ENCODE assay signal across 7 cellular contexts in the genomic region with DNA sequence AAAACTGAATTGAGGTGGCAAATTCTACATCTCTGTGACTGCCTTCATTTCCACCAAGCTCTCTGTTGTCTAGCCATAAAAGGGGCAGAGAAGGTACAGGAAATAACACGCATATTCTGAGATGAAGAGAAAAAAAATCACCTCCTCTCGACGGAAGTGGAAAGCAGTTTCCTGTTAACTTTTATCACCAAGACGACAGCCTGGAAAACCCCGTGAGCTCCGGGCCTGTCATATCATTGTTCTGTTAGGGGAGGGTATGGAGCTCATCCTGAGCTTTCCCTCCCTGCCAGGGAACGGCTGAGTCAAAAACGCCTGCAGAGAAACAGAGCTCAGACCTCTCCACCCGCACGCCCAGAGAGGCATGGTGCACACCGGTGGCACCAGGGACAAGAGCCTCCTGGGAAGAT.
DNase-seq lines count a peak whose midpoint lies in the region; ATAC-seq lines count a peak whose summit lies in the region.

No MANE protein-coding gene starts in this region.

- peak overlapping the region; percentile 90 for H3K27ac Mint-ChIP-seq in activated CD8-positive, alpha-beta memory T cell treated with anti-CD3 and anti-CD28 coated beads, Interleukin-2, amount 10 ng/mL, durations not matched to agents 7 days and 5 days

- peaks cover 36% of the 10 kb centered on the region for H3K4me1 Mint-ChIP-seq in activated CD8-positive, alpha-beta memory T cell treated with anti-CD3 and anti-CD28 coated beads, Interleukin-2, amount 10 ng/mL, durations not matched to agents 7 days and 5 days

- peak overlapping the region; percentile 61 for H3K4me3 Mint-ChIP-seq in activated CD8-positive, alpha-beta memory T cell treated with anti-CD3 and anti-CD28 coated beads, Interleukin-2, amount 10 ng/mL, durations not matched to agents 7 days and 5 days

- H3K9me3 Mint-ChIP-seq in activated CD8-positive, alpha-beta memory T cell treated with anti-CD3 and anti-CD28 coated beads, Interleukin-2, amount 10 ng/mL, durations not matched to agents 7 days and 5 days (ENCODE audit: low read depth), result no peaks in the 10 kb centered on the region

- CTCF ChIA-PET in activated CD8-positive, alpha-beta memory T cell treated with anti-CD3 and anti-CD28 coated beads, Interleukin-2, amount 10 ng/mL, durations not matched to agents 7 days and 5 days (lab: Charles Lee), result interaction anchor here (1.0 to 1.4 kb wide), 8 partner anchors 9 to 626 kb away, joined by 3 to 7 read pairs (median 4); partner anchors contain the start of gene MCM10

- DNase-seq in activated CD8-positive, alpha-beta memory T cell treated with anti-CD3 and anti-CD28 coated beads, Interleukin-2, amount 10 ng/mL, durations not matched to agents 7 days and 5 days, result peak; percentile 84
- DNase-seq in germinal center (ENCODE audit: low spot score), result peak; percentile 66
- peak; percentile 68 for DNase-seq in stimulated activated CD4-positive, alpha-beta T cell treated with anti-CD3 and anti-CD28 coated beads, Interleukin-4, amount 100 ng/mL, for 1 hour
- no peak for DNase-seq in NCI-H2107 treated with DMSO at 0.1 percent for 48 hours (lab: John Stamatoyannopoulos, UW; ENCODE audit: unreplicated experiment)
- DNase-seq in HuH-7.5 (ENCODE audit: low spot score), result no peak

- no peaks in the 10 kb centered on the region for H3K27me3 Mint-ChIP-seq in activated CD8-positive, alpha-beta memory T cell treated with anti-CD3 and anti-CD28 coated beads, Interleukin-2, amount 10 ng/mL, durations not matched to agents 7 days and 5 days

- H3K36me3 Mint-ChIP-seq in activated CD8-positive, alpha-beta memory T cell treated with anti-CD3 and anti-CD28 coated beads, Interleukin-2, amount 10 ng/mL, durations not matched to agents 7 days and 5 days, result no peaks in the 10 kb centered on the region

- ATAC-seq in GM19395 (IDR thresholded peaks at IDR 0.05; ENCODE audit: unreplicated experiment) (peak; percentile 79), HG03442 (IDR thresholded peaks at IDR 0.05; ENCODE audit: unreplicated experiment) (peak; percentile 73)
- ATAC-seq in activated CD8-positive, alpha-beta memory T cell treated with anti-CD3 and anti-CD28 coated beads, Interleukin-2, amount 10 ng/mL, durations not matched to agents 7 days and 5 days, result peak; percentile 89

Comparison
In these comparisons a context has a peak if more than half of its experiments do, and no peak if none do; other contexts are left out.
1. DNase-seq: peak in activated CD8-positive, alpha-beta memory T cell treated with anti-CD3 and anti-CD28 coated beads, Interleukin-2, amount 10 ng/mL, durations not matched to agents 7 days and 5 days (single experiment), germinal center (single experiment) and stimulated activated CD4-positive, alpha-beta T cell treated with anti-CD3 and anti-CD28 coated beads, Interleukin-4, amount 100 ng/mL, for 1 hour (single experiment); none in NCI-H2107 treated with DMSO at 0.1 percent for 48 hours (single experiment) and HuH-7.5 (single experiment).
2. Peak in every context shown above with its lines, with median percentiles within 50 percentile points of each other: ATAC-seq.